In the genomic region with DNA sequence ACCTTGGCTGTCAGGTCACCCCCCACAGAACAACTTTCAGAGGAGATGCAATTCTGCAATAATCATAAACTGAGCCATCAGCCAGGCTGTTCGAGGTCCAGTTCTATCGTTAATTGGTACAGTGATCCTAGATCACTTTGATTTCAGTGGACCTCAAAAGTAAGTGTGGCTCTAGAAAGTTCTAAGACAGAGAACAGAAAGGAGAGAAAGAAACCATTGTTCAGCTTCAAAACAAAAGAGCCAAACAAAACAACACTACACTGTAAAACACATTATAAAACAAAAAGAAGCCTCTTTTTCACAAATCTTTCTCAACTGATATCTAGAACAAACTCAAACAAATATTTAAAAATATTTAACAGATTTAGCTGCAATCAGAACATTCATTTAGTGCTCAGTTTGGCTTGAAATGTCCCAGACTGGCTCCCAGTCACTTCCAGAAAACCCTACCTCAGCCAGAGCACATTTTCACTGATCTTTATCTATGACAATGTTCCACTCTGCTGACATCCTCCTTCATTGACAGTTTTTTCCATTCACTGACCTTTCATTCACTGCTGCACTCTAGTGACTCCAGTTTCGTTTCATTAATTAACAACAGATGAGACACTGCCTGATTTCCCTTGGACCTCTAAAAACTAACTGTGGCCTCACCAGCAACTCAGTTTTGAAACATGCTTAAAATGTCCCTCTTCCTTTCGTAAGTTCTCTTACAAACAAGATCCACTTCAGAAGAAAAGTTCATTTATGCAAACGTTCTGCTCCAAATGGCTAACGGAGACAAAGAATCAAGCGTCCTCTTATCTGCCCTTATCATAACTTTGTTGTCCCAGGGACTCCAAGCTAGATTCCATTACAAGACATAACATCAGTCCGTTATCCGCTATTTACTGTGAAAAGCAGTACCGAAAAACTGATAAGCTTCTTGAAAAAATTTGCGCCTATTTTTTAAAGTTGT, we compare ENCODE assay signal across 8 cellular contexts. TPM values are rescaled to one million over a fixed set of nuclear protein-coding genes. Genes with fewer than 3 reads are reported as not detected.
DNase-seq lines count a peak whose midpoint lies in the region; ATAC-seq, FAIRE-seq and TF ChIP-seq lines count a peak whose summit lies in the region.

No MANE protein-coding gene starts in this region.

- POLR2A ChIA-PET in GM12878 (lab: Charles Lee), result interaction anchor here (0.8 to 6.0 kb wide), 23 partner anchors 12 to 188 kb away, joined by 3 to 51 read pairs (median 4); partner anchors contain the start of genes BORCS5 and DUSP16

- in situ Hi-C loops in GM12878 (cut with MboI), result no loop called here

- peaks cover 47% of the 10 kb centered on the region for H3K79me2 ChIP-seq in GM12878 (ENCODE audit: control insufficient read depth, insufficient read depth, low read length)

- TF ChIP-seq CTCF in GM12878 (IDR thresholded peaks at IDR 0.05 in 2 of 3, conservative IDR thresholded peaks at IDR 0.05 in 1 of 3; ENCODE audit: control insufficient read depth in 2 of 3, extremely low read depth in 1 of 3, insufficient read depth in 1 of 3, low read depth in 3 of 3, low read length in 3 of 3) (no peak), thyroid gland (IDR thresholded peaks at IDR 0.05) (no peak)

- RAD21 ChIA-PET in GM12878 (lab: Charles Lee; ENCODE audit: unreplicated experiment), result interaction anchor here (0.6 to 5.6 kb wide), 21 partner anchors 15 to 950 kb away, joined by 3 to 56 read pairs (median 7); partner anchors contain the start of genes BORCS5 and DUSP16

- FAIRE-seq in GM12878 (lab: Jason Lieb, UNC), result peak; percentile 86

- H3K9me3 ChIP-seq in GM12878 (replicated peaks; ENCODE audit: control insufficient read depth, insufficient read depth, low read length) (no peaks in the 10 kb centered on the region; the same call in 2 of the 3 replicates), thyroid gland (no peaks in the 10 kb centered on the region)

- DNase-seq in COLO829 (ENCODE audit: low spot score) (peak; percentile 54), GM12878 (ENCODE audit: low read depth, low spot score) (peak; percentile 94), left colon (no peak), thyroid gland (peak in 1 of 2 donors; percentile 6), activated gamma-delta T cell (lab: John Stamatoyannopoulos, UW) (no peak), HuH-7 (ENCODE audit: low spot score) (no peak)

- H3K36me3 ChIP-seq in GM12878 (ENCODE audit: control insufficient read depth in 2 of 2, insufficient read depth in 2 of 2, low read length in 1 of 2) (peaks cover 0 to 4% of the 10 kb centered on the region in 2 experiments; a peak in 2 of 4 replicates), thyroid gland (no peaks in the 10 kb centered on the region)

- peak overlapping the region; percentile 23; the same call in 1 of the 2 replicates for H3K9ac ChIP-seq in GM12878 (ENCODE audit: control insufficient read depth, insufficient read depth, low read length)

- ATAC-seq in GM19351 (IDR thresholded peaks at IDR 0.05; ENCODE audit: unreplicated experiment), result peak; percentile 92
- peak; percentile 86 for ATAC-seq in HG03432 (IDR thresholded peaks at IDR 0.05; ENCODE audit: unreplicated experiment)
- ATAC-seq in GM12878, result peak; percentile 87
- ATAC-seq in left colon, result peak; percentile 38

- 44% methylated on average over 11 of the region's 11 CpGs for WGBS in GM12878 (ENCODE audit: insufficient coverage, insufficient replicate concordance, low lambda C conversion rate, missing lambda C conversion rate)
- 35 to 39% methylated on average over 11 of the region's 11 CpGs for WGBS in thyroid gland, 2 donors

- H3K27ac ChIP-seq in GM12878 (ENCODE audit: control insufficient read depth, insufficient read depth) (peak overlapping the region; percentile 80), thyroid gland (peak overlapping the region; percentile 51 to 77 (median 76))

- intact Hi-C loops in GM12878 (cut with micrococcal nuclease; ENCODE audit: unreplicated experiment), result loop anchor here (1.0 to 5.0 kb wide), 5 partner anchors 20 to 196 kb away; partner anchors contain the start of genes CREBL2 and DUSP16
- intact Hi-C loops in left colon (cut with DNase I, micrococcal nuclease), result no loop called here
- intact Hi-C loops in thyroid gland (cut with DNase I), result no loop called here

- TF ChIP-seq POLR2A in GM12878 (IDR thresholded peaks at IDR 0.05; ENCODE audit: low read depth, low read length) (no peak), thyroid gland (IDR thresholded peaks at IDR 0.05) (no peak)

- no peaks in the 10 kb centered on the region for H4K20me1 ChIP-seq in GM12878 (ENCODE audit: control insufficient read depth, insufficient read depth)

- TF ChIP-seq EP300 in GM12878 (IDR thresholded peaks at IDR 0.05; ENCODE audit: borderline replicate concordance in 1 of 2, control insufficient read depth in 1 of 2, low read depth in 2 of 2, low read length in 2 of 2), result peak; percentile 92

- peak overlapping the region; percentile 49 for H2AFZ ChIP-seq in GM12878 (ENCODE audit: control insufficient read depth, low read depth, low read length)

- H3K27me3 ChIP-seq in GM12878 (replicated peaks in 1 of 2; ENCODE audit: control insufficient read depth in 2 of 2, insufficient read depth in 2 of 2, low read length in 1 of 2) (no peaks in the 10 kb centered on the region), thyroid gland (no peaks in the 10 kb centered on the region)

- TSS peak; percentile 53 for BruUV-seq in GM12878 (replicated peaks; lab: Mats Ljungman, UMichigan)

- peak overlapping the region; percentile 85 for H3K4me2 ChIP-seq in GM12878 (ENCODE audit: control insufficient read depth, insufficient read depth)

- CTCF ChIA-PET in GM12878 (lab: Yijun Ruan, JAX), result interaction anchor here (0.8 to 5.3 kb wide), 20 partner anchors 12 to 231 kb away, joined by 3 to 72 read pairs (median 4); partner anchors contain the start of genes CREBL2 and DUSP16

- H3K4me1 ChIP-seq in GM12878 (ENCODE audit: control insufficient read depth, insufficient read depth, low read length) (peaks cover 36% of the 10 kb centered on the region), thyroid gland (peaks cover 25 to 50% of the 10 kb centered on the region in 2 donors)

- peak; percentile 19; the same call in 1 of the 2 replicates for TF ChIP-seq RAD21 in GM12878 (IDR thresholded peaks at IDR 0.05; ENCODE audit: insufficient read depth, low read depth, low read length)

- SMC1A ChIA-PET in GM12878 (lab: Charles Lee; ENCODE audit: uncharacterized antibody, unreplicated experiment), result interaction anchor here (0.7 to 5.6 kb wide), 29 partner anchors 11 to 231 kb away, joined by 3 to 98 read pairs (median 7); partner anchors contain the start of gene DUSP16

- H3K4me3 ChIP-seq in GM12878, result peak overlapping the region; percentile 30
- no peak overlapping the region for H3K4me3 ChIP-seq in thyroid gland (replicated peaks in 1 of 3)

TF ChIP-seq in GM12878, 131 proteins besides CTCF, POLR2A, EP300 and RAD21 (continues in another document):
- TF ChIP-seq LARP7 (IDR thresholded peaks at IDR 0.05) (no peak), EGR1 (IDR thresholded peaks at IDR 0.05; ENCODE audit: borderline replicate concordance in 1 of 2, low read depth in 2 of 2, low read length in 2 of 2) (no peak), WRNIP1 (IDR thresholded peaks at IDR 0.05; ENCODE audit: borderline replicate concordance, low read depth, low read length) (no peak), MEF2A (IDR thresholded peaks at IDR 0.05; ENCODE audit: insufficient read depth, low read depth, low read length) (peak; percentile 60; the same call in 1 of the 2 replicates), HDAC6 (IDR thresholded peaks at IDR 0.05; ENCODE audit: unreplicated experiment) (no peak), JUNB (IDR thresholded peaks at IDR 0.05) (peak; percentile 33; the same call in 1 of the 2 replicates), NFXL1 (IDR thresholded peaks at IDR 0.05; ENCODE audit: borderline replicate concordance) (no peak)
- TF ChIP-seq, protein P1, sequence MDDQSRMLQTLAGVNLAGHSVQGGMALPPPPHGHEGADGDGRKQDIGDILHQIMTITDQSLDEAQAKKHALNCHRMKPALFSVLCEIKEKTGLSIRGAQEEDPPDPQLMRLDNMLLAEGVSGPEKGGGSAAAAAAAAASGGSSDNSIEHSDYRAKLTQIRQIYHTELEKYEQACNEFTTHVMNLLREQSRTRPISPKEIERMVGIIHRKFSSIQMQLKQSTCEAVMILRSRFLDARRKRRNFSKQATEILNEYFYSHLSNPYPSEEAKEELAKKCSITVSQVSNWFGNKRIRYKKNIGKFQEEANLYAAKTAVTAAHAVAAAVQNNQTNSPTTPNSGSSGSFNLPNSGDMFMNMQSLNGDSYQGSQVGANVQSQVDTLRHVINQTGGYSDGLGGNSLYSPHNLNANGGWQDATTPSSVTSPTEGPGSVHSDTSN (IDR thresholded peaks at IDR 0.05; ENCODE audit: insufficient replicate concordance, low read depth, low read length), result no peak

RNA-seq across cellular contexts. Expression of gene DUSP16, which starts 56.8 kb away (rescaled TPM):
- total RNA-seq in GM12878 (2013; cell fraction: nucleolus; rRNA removed), result 142 and 202 TPM in 2 replicates
- 25.1 and 27.3 TPM in 2 replicates for total RNA-seq in GM12878 (2014; rRNA removed)
- 33.0 and 33.9 TPM in 2 replicates for total RNA-seq in GM12878 (2014; rRNA removed; fragmentation: Illumina TruSeq; extraction: Trizol)
- 41.6 and 44.2 TPM in 2 replicates for total RNA-seq in GM12878 (2021)
- polyA plus RNA-seq in GM12878 (2011; ENCODE audit: low read depth), result 17.2 TPM
- polyA plus RNA-seq in GM12878 (2011; rRNA removed), result 75.3 and 85.8 TPM in 2 replicates
- polyA plus RNA-seq in GM12878 (2011; cell fraction: cytosol; rRNA removed), result 42.0 and 85.2 TPM in 2 replicates
- 28.8 and 32.3 TPM in 2 replicates for polyA plus RNA-seq in GM12878 (2011; cell fraction: nucleus; rRNA removed)
- 21.7 and 33.5 TPM in 2 replicates for polyA plus RNA-seq in GM12878 (2012)
- 36.0 and 39.4 TPM in 2 replicates for polyA plus RNA-seq in GM12878 (2014; fragmentation: Illumina TruSeq; extraction: Trizol)
- polyA plus RNA-seq in GM12878 (2014; fragmentation: Nextera tagmentation; extraction: Ambion mirVana), result 1 to 10 TPM; 3.9 to 5.0 TPM
- 24.4 and 28.5 TPM in 2 replicates for polyA plus RNA-seq in GM12878 (2014; rRNA removed)
- polyA plus RNA-seq in GM12878 (2016; fragmentation: Nextera tagmentation; extraction: Ambion mirVana), result 1 to 10 TPM; 8.5 to 9.7 TPM
- 89.2 and 103 TPM in 2 replicates for polyA minus RNA-seq in GM12878 (2011; rRNA and poly(A)+ RNA removed)
- 32.7 and 33.5 TPM in 2 replicates for polyA minus RNA-seq in GM12878 (2011; cell fraction: cytosol; rRNA and poly(A)+ RNA removed)
- polyA minus RNA-seq in GM12878 (2011; cell fraction: nucleus; rRNA and poly(A)+ RNA removed), result 24.2 and 25.1 TPM in 2 replicates
- 10 to 100 TPM; 38.6 to 73.5 TPM for total RNA-seq in left colon
- 10 to 100 TPM; 24.2 to 34.5 (median 26.4) TPM for total RNA-seq in thyroid gland

Comparison
In these comparisons a context has a peak if more than half of its experiments do, and no peak if none do; other contexts are left out.
1. DNase-seq: peak in COLO829 (single experiment) and GM12878 (single experiment); none in left colon (0 of 2), activated gamma-delta T cell (single experiment) and HuH-7 (single experiment).
2. ATAC-seq: peak in every context shown above with its lines; median percentile 92 in GM19351; 87 in GM12878; 86 in HG03432; 38 in left colon.